Comparison of ENCODE assay signal across 8 cellular contexts in the genomic region with DNA sequence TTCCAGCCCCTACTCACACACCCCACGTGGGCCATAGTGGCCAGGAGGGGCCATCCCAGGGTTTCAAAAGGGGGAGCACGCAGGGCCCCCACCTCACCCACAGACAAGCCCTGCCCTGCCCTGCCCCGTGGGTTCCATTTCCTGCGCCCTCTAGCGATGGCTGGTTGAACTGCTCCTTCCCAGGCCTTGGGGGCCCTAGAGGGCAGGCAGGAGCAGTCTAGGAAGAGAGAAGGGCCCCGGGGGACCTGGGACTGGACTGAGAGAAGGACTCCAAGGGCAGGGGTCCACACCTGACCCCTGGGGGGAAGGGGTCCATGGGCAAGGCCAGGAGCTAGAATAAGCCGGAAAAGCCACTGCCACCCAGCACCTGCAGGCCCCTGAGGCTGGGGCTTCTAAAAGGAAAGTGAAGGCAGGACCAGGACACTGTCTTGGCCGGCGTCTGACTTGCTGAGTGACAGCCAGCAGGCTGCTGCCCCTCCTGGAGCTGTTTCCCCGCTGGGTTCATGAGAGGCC. TPM values are rescaled to one million over a fixed set of nuclear protein-coding genes. Genes with fewer than 3 reads are reported as not detected.
DNase-seq lines count a peak whose midpoint lies in the region; ATAC-seq, FAIRE-seq and TF ChIP-seq lines count a peak whose summit lies in the region.

No MANE protein-coding gene starts in this region.

- H3K9me3 ChIP-seq in A549 (no peaks in the 10 kb centered on the region), neural cell (ENCODE audit: low read length) (no peaks in the 10 kb centered on the region), thoracic aorta (no peaks in the 10 kb centered on the region)

- H3K9me2 ChIP-seq in neural cell (ENCODE audit: insufficient read depth, low read length): no peaks in the 10 kb centered on the region

- CTCF ChIA-PET in A549 (lab: Yijun Ruan, JAX): interaction anchor here (0.5 to 4.5 kb wide), 60 partner anchors 10 to 610 kb away, joined by 3 to 37 read pairs (median 4); partner anchors contain the start of gene CYP26B1

- TF ChIP-seq POLR2A in A549 (IDR thresholded peaks at IDR 0.05; ENCODE audit: low read length) (no peak), GM12892 (IDR thresholded peaks at IDR 0.05; ENCODE audit: low read depth, low read length) (no peak)

- peak; percentile 64 to 88 for DNase-seq in A549 (ENCODE audit: low read depth in 1 of 2, low spot score in 1 of 2)
- peak; percentile 87 for DNase-seq in GM12892 (ENCODE audit: insufficient read length)
- peak; percentile 12 for DNase-seq in NCI-H2029 treated with DMSO at 0.1 percent for 48 hours (lab: John Stamatoyannopoulos, UW)
- peak; percentile 7 to 9 for DNase-seq in activated CD8-positive, alpha-beta memory T cell treated with anti-CD3 and anti-CD28 coated beads for 4 hours (ENCODE audit: low read depth in 2 of 2)
- DNase-seq in epithelial cell of esophagus (ENCODE audit: low read depth): peak; percentile 41
- no peak for DNase-seq in thoracic aorta (ENCODE audit: low spot score)

- peak; percentile 98 for TF ChIP-seq CTCF in A549 (IDR thresholded peaks at IDR 0.05)
- peak; percentile 91 for TF ChIP-seq CTCF in epithelial cell of esophagus (IDR thresholded peaks at IDR 0.05; ENCODE audit: insufficient read depth, low read depth, low read length, missing control alignments)
- peak; percentile 54 for TF ChIP-seq CTCF in neural cell (IDR thresholded peaks at IDR 0.05; ENCODE audit: poor library complexity, severe bottlenecking)
- TF ChIP-seq CTCF in thoracic aorta (IDR thresholded peaks at IDR 0.05): peak; percentile 87

- H3K27me3 ChIP-seq in neural cell (ENCODE audit: insufficient read depth, low read depth, low read length): peaks cover 17% of the 10 kb centered on the region
- H3K27me3 ChIP-seq in thoracic aorta (replicated peaks; ENCODE audit: insufficient read depth): no peaks in the 10 kb centered on the region

- no peaks in the 10 kb centered on the region for H3K36me3 ChIP-seq in neural cell (ENCODE audit: insufficient read depth, low read length)
- H3K36me3 ChIP-seq in thoracic aorta: no peaks in the 10 kb centered on the region

- no peak overlapping the region for H2AFZ ChIP-seq in neural cell (ENCODE audit: low read depth, low read length)

- no peak overlapping the region for H3K9ac ChIP-seq in neural cell (ENCODE audit: low read length)

- no peaks in the 10 kb centered on the region for H3K79me2 ChIP-seq in neural cell (replicated peaks; ENCODE audit: insufficient read depth, low read length)

- ATAC-seq in A549 (peak; percentile 70 to 91), HG02840 (IDR thresholded peaks at IDR 0.05; ENCODE audit: low FRiP score, unreplicated experiment) (peak; percentile 64), thoracic aorta (ENCODE audit: insufficient number of reproducible peaks, low FRiP score, low read depth) (no peak)

- H3K4me2 ChIP-seq in A549 (peak overlapping the region; percentile 66), neural cell (ENCODE audit: low read length) (no peak overlapping the region)

- H3K4me3 ChIP-seq in A549 (no peak overlapping the region), epithelial cell of esophagus (ENCODE audit: low read length) (no peak overlapping the region), neural cell (ENCODE audit: low read length) (no peak overlapping the region), thoracic aorta (no peak overlapping the region)

- H4K20me1 ChIP-seq in neural cell (ENCODE audit: insufficient read depth): no peaks in the 10 kb centered on the region

- H3F3A ChIP-seq in neural cell (ENCODE audit: insufficient read depth, low read length, poor library complexity, severe bottlenecking): no peaks in the 10 kb centered on the region

- H3K27ac ChIP-seq in A549 (peak overlapping the region in 1 of 2 experiments; percentile 63; a peak in 3 of 6 replicates), neural cell (ENCODE audit: low read length) (no peak overlapping the region), thoracic aorta (peak overlapping the region in 1 of 2 donors; percentile 76)

- WGBS in A549 (ENCODE audit: missing lambda C conversion rate): 26% methylated on average over 8 of the region's 10 CpGs

- peak; percentile 77 to 81 for TF ChIP-seq RAD21 in A549 (conservative IDR thresholded peaks at IDR 0.05 in 1 of 2, IDR thresholded peaks at IDR 0.05 in 1 of 2)
- no peak for TF ChIP-seq RAD21 in neural cell (conservative IDR thresholded peaks at IDR 0.05)

- peaks cover 27% of the 10 kb centered on the region for H3K4me1 ChIP-seq in A549
- peaks cover 32 to 62% of the 10 kb centered on the region in 2 donors for H3K4me1 ChIP-seq in thoracic aorta (ENCODE audit: control insufficient read depth in 1 of 2, low read depth in 2 of 2)

- POLR2A ChIA-PET in A549 (lab: Yijun Ruan, JAX): no interaction called here

- FAIRE-seq in A549 (lab: Jason Lieb, UNC): no peak
- FAIRE-seq in GM12892 (lab: Jason Lieb, UNC): no peak

- TF ChIP-seq EP300 in A549 (IDR thresholded peaks at IDR 0.05) (no peak), neural cell (conservative IDR thresholded peaks at IDR 0.05; ENCODE audit: poor library complexity, severe bottlenecking) (no peak)

TF ChIP-seq in A549, 52 proteins besides CTCF, POLR2A, EP300 and RAD21:
- TF ChIP-seq SMC3 (IDR thresholded peaks at IDR 0.05) (peak; percentile 93), MAZ (IDR thresholded peaks at IDR 0.05; ENCODE audit: borderline replicate concordance, low read depth, low read length) (0 out of 2 replicates have a peak, but pooled peaks have one; percentile 30), KDM1A (IDR thresholded peaks at IDR 0.05; ENCODE audit: low read depth) (no peak)

TF ChIP-seq in neural cell, 6 proteins besides CTCF, POLR2A, EP300 and RAD21:
- TF ChIP-seq, protein P1, sequence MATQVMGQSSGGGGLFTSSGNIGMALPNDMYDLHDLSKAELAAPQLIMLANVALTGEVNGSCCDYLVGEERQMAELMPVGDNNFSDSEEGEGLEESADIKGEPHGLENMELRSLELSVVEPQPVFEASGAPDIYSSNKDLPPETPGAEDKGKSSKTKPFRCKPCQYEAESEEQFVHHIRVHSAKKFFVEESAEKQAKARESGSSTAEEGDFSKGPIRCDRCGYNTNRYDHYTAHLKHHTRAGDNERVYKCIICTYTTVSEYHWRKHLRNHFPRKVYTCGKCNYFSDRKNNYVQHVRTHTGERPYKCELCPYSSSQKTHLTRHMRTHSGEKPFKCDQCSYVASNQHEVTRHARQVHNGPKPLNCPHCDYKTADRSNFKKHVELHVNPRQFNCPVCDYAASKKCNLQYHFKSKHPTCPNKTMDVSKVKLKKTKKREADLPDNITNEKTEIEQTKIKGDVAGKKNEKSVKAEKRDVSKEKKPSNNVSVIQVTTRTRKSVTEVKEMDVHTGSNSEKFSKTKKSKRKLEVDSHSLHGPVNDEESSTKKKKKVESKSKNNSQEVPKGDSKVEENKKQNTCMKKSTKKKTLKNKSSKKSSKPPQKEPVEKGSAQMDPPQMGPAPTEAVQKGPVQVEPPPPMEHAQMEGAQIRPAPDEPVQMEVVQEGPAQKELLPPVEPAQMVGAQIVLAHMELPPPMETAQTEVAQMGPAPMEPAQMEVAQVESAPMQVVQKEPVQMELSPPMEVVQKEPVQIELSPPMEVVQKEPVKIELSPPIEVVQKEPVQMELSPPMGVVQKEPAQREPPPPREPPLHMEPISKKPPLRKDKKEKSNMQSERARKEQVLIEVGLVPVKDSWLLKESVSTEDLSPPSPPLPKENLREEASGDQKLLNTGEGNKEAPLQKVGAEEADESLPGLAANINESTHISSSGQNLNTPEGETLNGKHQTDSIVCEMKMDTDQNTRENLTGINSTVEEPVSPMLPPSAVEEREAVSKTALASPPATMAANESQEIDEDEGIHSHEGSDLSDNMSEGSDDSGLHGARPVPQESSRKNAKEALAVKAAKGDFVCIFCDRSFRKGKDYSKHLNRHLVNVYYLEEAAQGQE (IDR thresholded peaks at IDR 0.05; ENCODE audit: borderline replicate concordance): no peak
- TF ChIP-seq TAF1 (IDR thresholded peaks at IDR 0.05; ENCODE audit: low read depth) (no peak), EZH2 (IDR thresholded peaks at IDR 0.05; ENCODE audit: borderline replicate concordance, insufficient read depth, low read length, poor library complexity, severe bottlenecking) (no peak), SMC3 (conservative IDR thresholded peaks at IDR 0.05; ENCODE audit: poor library complexity) (no peak), POLR2AphosphoS5 (IDR thresholded peaks at IDR 0.05) (no peak), MXI1 (conservative IDR thresholded peaks at IDR 0.05; ENCODE audit: poor library complexity, severe bottlenecking) (no peak)

RNA-seq across cellular contexts. Expression of gene CYP26B1, which starts 10.1 kb away (rescaled TPM):
- polyA plus RNA-seq in A549 (2011; rRNA removed): 9.7 and 13.4 TPM in 2 replicates
- 14.1 and 17.9 TPM in 2 replicates for polyA plus RNA-seq in A549 (2012; cell fraction: cytosol; rRNA removed)
- polyA plus RNA-seq in A549 (2012; cell fraction: nucleus; rRNA removed): 32.4 and 41.7 TPM in 2 replicates
- 13.0 to 18.9 TPM (median 13.6 TPM) in 3 replicates for polyA plus RNA-seq in A549 (2017; fragmentation: RNase III; extraction: RNeasy Plus Mini Kit Qiagen cat#74134 plus additional on column Dnase treatment)
- 6.5 and 10.8 TPM in 2 replicates for polyA minus RNA-seq in A549 (2011; rRNA and poly(A)+ RNA removed)
- not detected for polyA plus RNA-seq in GM12892 (2012; ENCODE audit: missing spikeins)
- 0.56 and 0.83 TPM in 2 replicates for polyA plus RNA-seq in neural cell
- 1.5 and 2.2 TPM in 2 replicates for polyA minus RNA-seq in neural cell
- total RNA-seq in thoracic aorta: 10 to 100 TPM in 1 of 2 donors, 1 to 10 TPM in 1; 6.0 to 20.8 TPM
